1 cellular context compared by ENCODE assay signal in genomic region chr5:80231693-80232092, GRCh38.
TF ChIP-seq lines count a peak whose summit lies in the region.

No MANE protein-coding gene starts in this region.

TF ChIP-seq in IMR-90, 13 proteins besides CTCF, POLR2A, EP300 and RAD21:
- TF ChIP-seq MAZ (IDR thresholded peaks at IDR 0.05; ENCODE audit: borderline replicate concordance, low read depth, low read length) (no peak), MXI1 (IDR thresholded peaks at IDR 0.05; ENCODE audit: borderline replicate concordance, low read depth, low read length) (no peak)
